19 cellular contexts compared by ENCODE assay signal in the genomic region with DNA sequence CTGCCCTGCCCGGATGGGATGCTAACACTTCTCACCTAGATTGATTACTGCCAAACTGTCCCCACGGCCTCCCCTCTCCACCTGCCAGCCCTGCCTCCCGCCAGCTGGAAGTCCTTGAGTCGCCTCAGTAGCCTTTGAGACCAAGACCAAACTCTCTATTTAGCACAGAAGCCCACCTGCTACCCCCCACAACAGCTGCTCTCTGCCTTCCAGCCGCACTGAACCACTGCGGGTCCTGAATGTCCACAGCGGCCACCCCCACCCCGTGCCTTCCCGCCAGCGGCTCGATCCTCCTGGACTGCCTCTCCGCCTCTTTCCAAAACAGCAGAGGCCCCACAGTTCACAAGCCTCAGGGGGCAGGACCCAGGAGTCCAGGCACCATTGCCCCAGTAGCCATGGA. TPM values are rescaled to one million over a fixed set of nuclear protein-coding genes. Genes with fewer than 3 reads are reported as not detected.
DNase-seq lines count a peak whose midpoint lies in the region; ATAC-seq, FAIRE-seq and TF ChIP-seq lines count a peak whose summit lies in the region.
"Had no signal": no experiment of that assay in that cellular context is flagged by ENCODE, and none has a peak within 500 bp of the region (broad histone marks: within the 10 kb centered on the region; RNA-seq: fewer than 3 reads in every experiment).

No MANE protein-coding gene starts in this region.

- peaks cover 10 to 34% of the 10 kb centered on the region in 2 experiments for H3K27me3 ChIP-seq in HepG2 (ENCODE audit: control insufficient read depth in 1 of 2, insufficient read depth in 2 of 2, low read length in 2 of 2)
- H3K27me3 ChIP-seq in right lobe of liver, result no peaks in the 10 kb centered on the region
- H3K27me3 ChIP-seq in neural progenitor cell, result no peaks in the 10 kb centered on the region

- H3F3A ChIP-seq in neural progenitor cell (ENCODE audit: low read depth), result no peaks in the 10 kb centered on the region

- no peaks in the 10 kb centered on the region for H3K36me3 Mint-ChIP-seq in neural progenitor cell
- H3K36me3 Mint-ChIP-seq in stimulated activated naive B cell treated with anti-CD40 and anti-IgM and Interleukin-4, amounts not matched to agents 10 μg/mL and 1 μg/mL and 100 μg/mL, for 72 hours, result no peaks in the 10 kb centered on the region

- peaks cover 7% of the 10 kb centered on the region for H3K27me3 Mint-ChIP-seq in neural progenitor cell (ENCODE audit: insufficient read depth, low read depth)
- H3K27me3 Mint-ChIP-seq in stimulated activated naive B cell treated with anti-CD40 and anti-IgM and Interleukin-4, amounts not matched to agents 10 μg/mL and 1 μg/mL and 100 μg/mL, for 72 hours, result peaks cover 7 to 9% of the 10 kb centered on the region in 2 donors

- H3K4me3 Mint-ChIP-seq in neural progenitor cell, result no peak overlapping the region
- no peak overlapping the region for H3K4me3 Mint-ChIP-seq in stimulated activated naive B cell treated with anti-CD40 and anti-IgM and Interleukin-4, amounts not matched to agents 10 μg/mL and 1 μg/mL and 100 μg/mL, for 72 hours

- intact Hi-C loops in HepG2 (cut with micrococcal nuclease; ENCODE audit: unreplicated experiment) (no loop called here), right lobe of liver (cut with DNase I) (no loop called here)

- no peak for FAIRE-seq in HepG2 (lab: Jason Lieb, UNC)
- FAIRE-seq: A549, D721Med, GM12892 had no signal

- H3K9ac ChIP-seq in HepG2 (ENCODE audit: insufficient read depth, low read depth, low read length), result no peak overlapping the region
- H3K9ac ChIP-seq in neural progenitor cell, result no peak overlapping the region

- no peaks in the 10 kb centered on the region for H4K20me1 ChIP-seq in HepG2 (ENCODE audit: insufficient read depth, low read length)
- no peaks in the 10 kb centered on the region for H4K20me1 ChIP-seq in neural progenitor cell (ENCODE audit: low read depth)

- H3K27ac ChIP-seq in HepG2 (ENCODE audit: extremely low read length, insufficient read depth, low read length), result no peak overlapping the region
- H3K27ac ChIP-seq in right lobe of liver, result no peak overlapping the region
- no peak overlapping the region for H3K27ac ChIP-seq in neural progenitor cell
- H3K27ac ChIP-seq: A549 had no signal

- H3K79me2 ChIP-seq in HepG2 (ENCODE audit: insufficient read depth, low read length) (no peaks in the 10 kb centered on the region), neural progenitor cell (ENCODE audit: low read depth) (no peaks in the 10 kb centered on the region)

- TF ChIP-seq CTCF in HepG2 (CRISPR knock-in tag; IDR thresholded peaks at IDR 0.05), result no peak
- TF ChIP-seq CTCF in right lobe of liver (IDR thresholded peaks at IDR 0.05), result no peak
- no peak for TF ChIP-seq CTCF in neural progenitor cell (IDR thresholded peaks at IDR 0.05)

- H3K36me3 ChIP-seq in HepG2 (replicated peaks in 1 of 2; ENCODE audit: control insufficient read depth in 1 of 2, insufficient read depth in 2 of 2, low read length in 2 of 2) (no peaks in the 10 kb centered on the region), right lobe of liver (no peaks in the 10 kb centered on the region), neural progenitor cell (no peaks in the 10 kb centered on the region)

- TF ChIP-seq RAD21 in HepG2 (CRISPR knock-in tag; IDR thresholded peaks at IDR 0.05), result no peak

- no peaks in the 10 kb centered on the region for H3K9me3 ChIP-seq in HepG2 (ENCODE audit: low read length)
- no peaks in the 10 kb centered on the region for H3K9me3 ChIP-seq in right lobe of liver
- H3K9me3 ChIP-seq in neural progenitor cell (ENCODE audit: low read depth), result no peaks in the 10 kb centered on the region
- H3K9me3 ChIP-seq: A549 had no signal

- H3K4me3 ChIP-seq in HepG2 (replicated peaks in 1 of 3; ENCODE audit: insufficient read depth in 1 of 3, low read depth in 2 of 3, low read length in 3 of 3) (peak overlapping the region in 1 of 3 experiments; percentile 41; a peak in 1 of 6 replicates), right lobe of liver (no peak overlapping the region), neural progenitor cell (no peak overlapping the region)
- H3K4me3 ChIP-seq: A549 had no signal

- no TSS peak for BruUV-seq in HepG2 (replicated peaks; lab: Mats Ljungman, UMichigan)

- TF ChIP-seq POLR2A in HepG2 (IDR thresholded peaks at IDR 0.05; ENCODE audit: insufficient read depth in 1 of 2, low read depth in 2 of 2, low read length in 2 of 2) (no peak), right lobe of liver (IDR thresholded peaks at IDR 0.05) (no peak)

- peaks cover 15% of the 10 kb centered on the region for H3K4me1 Mint-ChIP-seq in neural progenitor cell
- H3K4me1 Mint-ChIP-seq in stimulated activated naive B cell treated with anti-CD40 and anti-IgM and Interleukin-4, amounts not matched to agents 10 μg/mL and 1 μg/mL and 100 μg/mL, for 72 hours, result peaks cover 11 to 24% of the 10 kb centered on the region in 2 donors

- 5% methylated on average over 12 of the region's 12 CpGs for WGBS in HepG2 (ENCODE audit: low lambda C conversion rate)
- WGBS in right lobe of liver (ENCODE audit: insufficient coverage, low coverage, low lambda C conversion rate, missing lambda C conversion rate), result 69% methylated on average over 7 of the region's 12 CpGs

- CTCF ChIA-PET in HepG2 (lab: Yijun Ruan, JAX; ENCODE audit: low intra/inter-chr PET ratio, low total read pairs), result no interaction called here

- H3K9me3 Mint-ChIP-seq in neural progenitor cell, result no peaks in the 10 kb centered on the region
- H3K9me3 Mint-ChIP-seq in stimulated activated naive B cell treated with anti-CD40 and anti-IgM and Interleukin-4, amounts not matched to agents 10 μg/mL and 1 μg/mL and 100 μg/mL, for 72 hours, result no peaks in the 10 kb centered on the region

- ATAC-seq in HepG2 (no peak), right lobe of liver (no peak), HG03139 (IDR thresholded peaks at IDR 0.05; ENCODE audit: unreplicated experiment) (no peak)
- ATAC-seq in stimulated activated naive B cell treated with anti-CD40 and anti-IgM and Interleukin-4, amounts not matched to agents 10 μg/mL and 1 μg/mL and 100 μg/mL, for 72 hours (replicated peaks), result no peak
- ATAC-seq in activated CD4-positive, CD25-positive, alpha-beta regulatory T cell treated with anti-CD3 and anti-CD28 coated beads, Interleukin-2, amount 50 U/mL, for 24 hours, result no peak

- POLR2A ChIA-PET in HepG2 (lab: Yijun Ruan, JAX), result no interaction called here

- no peak for TF ChIP-seq EP300 in HepG2 (IDR thresholded peaks at IDR 0.05; ENCODE audit: low read depth in 2 of 2, low read length in 2 of 2)
- TF ChIP-seq EP300 in HepG2 (CRISPR knock-in tag; IDR thresholded peaks at IDR 0.05; ENCODE audit: borderline replicate concordance), result no peak

- H3K4me1 ChIP-seq in HepG2 (ENCODE audit: insufficient read depth, low read length) (peaks cover 58% of the 10 kb centered on the region), right lobe of liver (no peaks in the 10 kb centered on the region), neural progenitor cell (no peaks in the 10 kb centered on the region)
- H3K4me1 ChIP-seq: A549 had no signal

- H2AFZ ChIP-seq in HepG2 (ENCODE audit: low read length) (no peak overlapping the region), neural progenitor cell (replicated peaks) (no peak overlapping the region)

- no peak for DNase-seq in HepG2 (ENCODE audit: low spot score)
- DNase-seq in right lobe of liver, result no peak
- peak; percentile 59 for DNase-seq in NCI-H524 treated with DMSO at 0.1 percent for 48 hours (lab: John Stamatoyannopoulos, UW)
- DNase-seq in neural progenitor cell (ENCODE audit: low spot score), result no peak
- DNase-seq in stimulated activated naive B cell treated with anti-CD40 and anti-IgM and Interleukin-4, amounts not matched to agents 10 μg/mL and 1 μg/mL and 100 μg/mL, for 72 hours, result no peak
- DNase-seq in stimulated activated CD4-positive, alpha-beta T cell treated with anti-CD3 and anti-CD28 coated beads, Interleukin-12 subunit alpha, Interleukin-12 subunit beta, amount 100 ng/mL, for 4 hours, result no peak
- DNase-seq: C1 segment of cervical spinal cord, KG1, NCI-H1436, NCI-H1930, NCI-H2171, SIG-M5 had no signal

- in situ Hi-C loops in HepG2 (cut with HindIII; ENCODE audit: extremely low pct_ligation_motif_present, low pct_unique_long_range_greater_than_20kb), result no loop called here

- peak overlapping the region; percentile 70 for H3K4me2 ChIP-seq in HepG2 (ENCODE audit: low read depth, low read length)
- H3K4me2 ChIP-seq in neural progenitor cell, result no peak overlapping the region
- H3K4me2 ChIP-seq: A549 had no signal

- peak overlapping the region; percentile 90 for H3K27ac Mint-ChIP-seq in neural progenitor cell
- peak overlapping the region; percentile 82 for H3K27ac Mint-ChIP-seq in stimulated activated naive B cell treated with anti-CD40 and anti-IgM and Interleukin-4, amounts not matched to agents 10 μg/mL and 1 μg/mL and 100 μg/mL, for 72 hours

RNA-seq across cellular contexts. Expression of a gene that starts 39.0 kb away (rescaled TPM):
- 0.13 and 0.20 TPM in 2 replicates for total RNA-seq in HepG2 (2016; rRNA removed; fragmentation: Illumina TruSeq; extraction: Trizol)
- total RNA-seq in HepG2 (2016; cell fraction: cytosol; rRNA removed; fragmentation: Illumina TruSeq; extraction: Trizol; ENCODE audit: low read depth), result not detected in 2 replicates
- total RNA-seq in HepG2 (2016; cell fraction: insoluble cytoplasmic fraction; rRNA removed; fragmentation: Illumina TruSeq; extraction: Trizol), result 0.15 and 0.16 TPM in 2 replicates
- 0.17 and 0.22 TPM in 2 replicates for total RNA-seq in HepG2 (2016; cell fraction: membrane; rRNA removed; fragmentation: Illumina TruSeq; extraction: Trizol)
- total RNA-seq in HepG2 (2016; cell fraction: nucleus; rRNA removed; fragmentation: Illumina TruSeq; extraction: Trizol), result 0.22 TPM in 1 of 2 replicates, not detected in the other
- 0.07 and 0.09 TPM in 2 replicates for polyA plus RNA-seq in HepG2 (2011; rRNA removed)
- polyA plus RNA-seq in HepG2 (2011; cell fraction: cytosol; rRNA removed), result 0.07 and 0.09 TPM in 2 replicates
- polyA plus RNA-seq in HepG2 (2011; cell fraction: nucleus; rRNA removed), result 0.08 TPM in 1 of 2 replicates, not detected in the other
- 0.07 and 0.12 TPM in 2 replicates for polyA plus RNA-seq in HepG2 (2012)
- polyA plus RNA-seq in HepG2 (2016; cell fraction: cytosol; fragmentation: Illumina TruSeq; extraction: Trizol; ENCODE audit: low read depth), result not detected in 2 replicates
- 0.21 and 0.26 TPM in 2 replicates for polyA plus RNA-seq in HepG2 (2016; cell fraction: insoluble cytoplasmic fraction; fragmentation: Illumina TruSeq; extraction: Trizol; ENCODE audit: low read depth)
- polyA plus RNA-seq in HepG2 (2016; cell fraction: membrane; fragmentation: Illumina TruSeq; extraction: Trizol; ENCODE audit: low read depth), result 0.10 TPM in 1 of 2 replicates, not detected in the other
- 0.49 TPM in 1 of 2 replicates, not detected in the other for polyA plus RNA-seq in HepG2 (2016; cell fraction: nucleus; fragmentation: Illumina TruSeq; extraction: Trizol; ENCODE audit: insufficient read depth, low read depth)
- 0.10 TPM in 1 of 2 replicates, not detected in the other for polyA minus RNA-seq in HepG2 (2011; rRNA and poly(A)+ RNA removed; ENCODE audit: low replicate concordance)
- not detected in 2 replicates for polyA minus RNA-seq in HepG2 (2011; cell fraction: cytosol; rRNA and poly(A)+ RNA removed)
- 0.13 TPM in 1 of 2 replicates, not detected in the other for polyA minus RNA-seq in HepG2 (2011; cell fraction: nucleus; rRNA and poly(A)+ RNA removed)
- total RNA-seq in right lobe of liver, result not detected
- total RNA-seq in neural progenitor cell (ENCODE audit: low replicate concordance), result not detected in 2 replicates
- total RNA-seq: H4, RPMI7951 had no signal

RNA-seq across cellular contexts. Expression of a gene that starts 39.1 kb away (rescaled TPM):
- 21.1 and 24.5 TPM in 2 replicates for total RNA-seq in HepG2 (2016; rRNA removed; fragmentation: Illumina TruSeq; extraction: Trizol)
- total RNA-seq in HepG2 (2016; cell fraction: cytosol; rRNA removed; fragmentation: Illumina TruSeq; extraction: Trizol; ENCODE audit: low read depth), result 3.9 and 4.9 TPM in 2 replicates
- total RNA-seq in HepG2 (2016; cell fraction: insoluble cytoplasmic fraction; rRNA removed; fragmentation: Illumina TruSeq; extraction: Trizol), result 16.1 and 26.1 TPM in 2 replicates
- 9.4 and 10.8 TPM in 2 replicates for total RNA-seq in HepG2 (2016; cell fraction: membrane; rRNA removed; fragmentation: Illumina TruSeq; extraction: Trizol)
- 23.9 and 26.7 TPM in 2 replicates for total RNA-seq in HepG2 (2016; cell fraction: nucleus; rRNA removed; fragmentation: Illumina TruSeq; extraction: Trizol)
- 4.2 and 5.4 TPM in 2 replicates for polyA plus RNA-seq in HepG2 (2011; rRNA removed)
- 1.6 and 3.8 TPM in 2 replicates for polyA plus RNA-seq in HepG2 (2011; cell fraction: cytosol; rRNA removed)
- 33.8 and 40.4 TPM in 2 replicates for polyA plus RNA-seq in HepG2 (2011; cell fraction: nucleus; rRNA removed)
- 3.0 TPM in 2 replicates for polyA plus RNA-seq in HepG2 (2012)
- polyA plus RNA-seq in HepG2 (2016; cell fraction: cytosol; fragmentation: Illumina TruSeq; extraction: Trizol; ENCODE audit: low read depth), result 4.1 and 4.2 TPM in 2 replicates
- polyA plus RNA-seq in HepG2 (2016; cell fraction: insoluble cytoplasmic fraction; fragmentation: Illumina TruSeq; extraction: Trizol; ENCODE audit: low read depth), result 19.1 and 25.4 TPM in 2 replicates
- polyA plus RNA-seq in HepG2 (2016; cell fraction: membrane; fragmentation: Illumina TruSeq; extraction: Trizol; ENCODE audit: low read depth), result 6.7 and 7.5 TPM in 2 replicates
- polyA plus RNA-seq in HepG2 (2016; cell fraction: nucleus; fragmentation: Illumina TruSeq; extraction: Trizol; ENCODE audit: insufficient read depth, low read depth), result 87.0 and 93.3 TPM in 2 replicates
- polyA minus RNA-seq in HepG2 (2011; rRNA and poly(A)+ RNA removed; ENCODE audit: low replicate concordance), result 7.4 TPM in 1 of 2 replicates, not detected in the other
- 0.99 and 1.8 TPM in 2 replicates for polyA minus RNA-seq in HepG2 (2011; cell fraction: cytosol; rRNA and poly(A)+ RNA removed)
- polyA minus RNA-seq in HepG2 (2011; cell fraction: nucleus; rRNA and poly(A)+ RNA removed), result 4.5 and 4.7 TPM in 2 replicates
- under 1 TPM in 2 of 6 experiments, not detected in 4; 0.11 to 0.56 TPM for total RNA-seq in right lobe of liver
- total RNA-seq in neural progenitor cell (ENCODE audit: low replicate concordance), result not detected in 2 replicates
- total RNA-seq: H4, RPMI7951 had no signal
- polyA plus RNA-seq: A549 had no signal

RNA-seq across cellular contexts. Expression of a gene that starts 58.4 kb away (rescaled TPM):
- total RNA-seq in HepG2 (2016; rRNA removed; fragmentation: Illumina TruSeq; extraction: Trizol), result 31.6 and 35.8 TPM in 2 replicates
- total RNA-seq in HepG2 (2016; cell fraction: cytosol; rRNA removed; fragmentation: Illumina TruSeq; extraction: Trizol; ENCODE audit: low read depth), result 10.1 and 11.8 TPM in 2 replicates
- total RNA-seq in HepG2 (2016; cell fraction: insoluble cytoplasmic fraction; rRNA removed; fragmentation: Illumina TruSeq; extraction: Trizol), result 29.5 and 34.7 TPM in 2 replicates
- total RNA-seq in HepG2 (2016; cell fraction: membrane; rRNA removed; fragmentation: Illumina TruSeq; extraction: Trizol), result 13.4 TPM in 2 replicates
- total RNA-seq in HepG2 (2016; cell fraction: nucleus; rRNA removed; fragmentation: Illumina TruSeq; extraction: Trizol), result 16.9 and 26.1 TPM in 2 replicates
- 19.9 and 24.9 TPM in 2 replicates for polyA plus RNA-seq in HepG2 (2011; rRNA removed)
- 16.1 and 23.4 TPM in 2 replicates for polyA plus RNA-seq in HepG2 (2011; cell fraction: cytosol; rRNA removed)
- polyA plus RNA-seq in HepG2 (2011; cell fraction: nucleus; rRNA removed), result 56.5 and 64.5 TPM in 2 replicates
- polyA plus RNA-seq in HepG2 (2012), result 12.2 and 20.8 TPM in 2 replicates
- polyA plus RNA-seq in HepG2 (2016; cell fraction: cytosol; fragmentation: Illumina TruSeq; extraction: Trizol; ENCODE audit: low read depth), result 5.4 and 6.5 TPM in 2 replicates
- 20.2 and 26.2 TPM in 2 replicates for polyA plus RNA-seq in HepG2 (2016; cell fraction: insoluble cytoplasmic fraction; fragmentation: Illumina TruSeq; extraction: Trizol; ENCODE audit: low read depth)
- 5.5 and 7.3 TPM in 2 replicates for polyA plus RNA-seq in HepG2 (2016; cell fraction: membrane; fragmentation: Illumina TruSeq; extraction: Trizol; ENCODE audit: low read depth)
- polyA plus RNA-seq in HepG2 (2016; cell fraction: nucleus; fragmentation: Illumina TruSeq; extraction: Trizol; ENCODE audit: insufficient read depth, low read depth), result 42.6 and 43.8 TPM in 2 replicates
- polyA minus RNA-seq in HepG2 (2011; rRNA and poly(A)+ RNA removed; ENCODE audit: low replicate concordance), result 41.4 and 43.7 TPM in 2 replicates
- 12.9 and 15.0 TPM in 2 replicates for polyA minus RNA-seq in HepG2 (2011; cell fraction: cytosol; rRNA and poly(A)+ RNA removed)
- polyA minus RNA-seq in HepG2 (2011; cell fraction: nucleus; rRNA and poly(A)+ RNA removed), result 13.0 and 19.8 TPM in 2 replicates
- 10 to 100 TPM in 2 of 6 experiments, 1 to 10 TPM in 4; 7.5 to 16.8 (median 9.2) TPM for total RNA-seq in right lobe of liver
- 23.3 and 48.6 TPM in 2 replicates for total RNA-seq in neural progenitor cell (ENCODE audit: low replicate concordance)
